ENCODE assay signal across 9 cellular contexts in the genomic region with DNA sequence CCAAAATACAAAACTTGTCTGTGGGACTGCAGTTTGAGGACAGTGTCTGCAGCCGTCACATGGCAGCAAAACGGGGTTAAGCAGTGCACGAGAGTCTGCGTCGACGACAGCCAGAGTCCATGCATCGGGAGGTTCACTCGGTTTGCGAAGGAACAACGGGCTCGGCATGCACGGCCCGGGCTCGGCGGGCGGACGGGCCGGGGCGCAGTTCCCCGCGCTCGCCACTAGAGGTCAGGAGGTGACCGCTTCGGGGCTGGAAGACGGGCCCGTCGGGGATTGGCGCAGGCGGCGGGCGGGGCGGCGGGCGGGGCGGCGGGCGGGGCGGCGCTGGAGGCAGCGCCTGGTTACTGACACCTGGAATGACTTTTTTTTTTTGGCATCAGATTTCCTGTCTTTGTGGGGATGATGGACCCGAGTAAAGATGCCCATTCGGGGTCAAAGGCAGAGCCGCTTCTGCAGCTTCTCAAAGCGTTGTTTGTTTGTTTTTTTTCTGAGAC. TPM values are rescaled to one million over a fixed set of nuclear protein-coding genes. Genes with fewer than 3 reads are reported as not detected.
DNase-seq lines count a peak whose midpoint lies in the region; ATAC-seq and TF ChIP-seq lines count a peak whose summit lies in the region.
"Had no signal": no experiment of that assay in that cellular context is flagged by ENCODE, and none has a peak within 500 bp of the region (broad histone marks: within the 10 kb centered on the region; RNA-seq: fewer than 3 reads in every experiment).

No MANE protein-coding gene starts in this region.

- whole genome bisulfite sequencing in mesenchymal stem cell, result 5% methylated on average over 38 of the region's 44 CpGs

- H3K4me3 Mint-ChIP-seq in HFFc6, result no peak overlapping the region
- no peak overlapping the region for H3K4me3 Mint-ChIP-seq in activated CD8-positive, alpha-beta T cell treated with anti-CD3 and anti-CD28 coated beads, Interleukin-2, amount 10 ng/mL, durations not matched to agents 7 days and 5 days

- no peaks in the 10 kb centered on the region for H3K36me3 ChIP-seq in mesenchymal stem cell (ENCODE audit: control insufficient read depth in 1 of 2, insufficient read depth in 2 of 2, low read depth in 1 of 2, low read length in 2 of 2)

- H2BK120ac ChIP-seq in mesenchymal stem cell (ENCODE audit: low read depth, low read length), result no peak overlapping the region

- peak; percentile 97 for TF ChIP-seq CTCF in HFFc6 (IDR thresholded peaks at IDR 0.05)

- H3K23ac ChIP-seq in mesenchymal stem cell (ENCODE audit: low read length in 2 of 2), result no peak overlapping the region

- peaks cover 7 to 29% of the 10 kb centered on the region in 2 experiments for H3K27me3 ChIP-seq in mesenchymal stem cell (ENCODE audit: control insufficient read depth in 1 of 2, insufficient read depth in 1 of 2, low read length in 2 of 2)

- no peak overlapping the region for H3K27ac Mint-ChIP-seq in HFFc6
- no peak overlapping the region for H3K27ac Mint-ChIP-seq in activated CD8-positive, alpha-beta T cell treated with anti-CD3 and anti-CD28 coated beads, Interleukin-2, amount 10 ng/mL, durations not matched to agents 7 days and 5 days

- DNase-seq in CMK (ENCODE audit: low read depth) (peak; percentile 5), HFFc6 (peak; percentile 39), NCI-H774 (lab: John Stamatoyannopoulos, UW) (peak; percentile 19), ecto neural progenitor cell (ENCODE audit: low spot score) (peak; percentile 98), mesenchymal stem cell (peak; percentile 62)
- DNase-seq in activated CD8-positive, alpha-beta T cell treated with anti-CD3 and anti-CD28 coated beads, Interleukin-2, amount 10 ng/mL, durations not matched to agents 7 days and 5 days, result peak; percentile 86
- DNase-seq in stimulated activated CD8-positive, alpha-beta memory T cell treated with anti-CD3 and anti-CD28 coated beads, Interleukin-12 subunit alpha, Interleukin-12 subunit beta, amount 100 ng/mL, for 4 hours (ENCODE audit: low read depth), result peak; percentile 69

- H2BK15ac ChIP-seq in mesenchymal stem cell (ENCODE audit: low read depth, poor library complexity, severe bottlenecking), result no peak overlapping the region

- no peaks in the 10 kb centered on the region for H3K9me3 Mint-ChIP-seq in HFFc6
- H3K9me3 Mint-ChIP-seq in activated CD8-positive, alpha-beta T cell treated with anti-CD3 and anti-CD28 coated beads, Interleukin-2, amount 10 ng/mL, durations not matched to agents 7 days and 5 days (ENCODE audit: insufficient read depth), result no peaks in the 10 kb centered on the region

- no peak overlapping the region for H4K91ac ChIP-seq in mesenchymal stem cell (ENCODE audit: low read length)

- CTCF ChIA-PET in activated CD8-positive, alpha-beta T cell treated with anti-CD3 and anti-CD28 coated beads, Interleukin-2, amount 10 ng/mL, durations not matched to agents 7 days and 5 days (lab: Charles Lee), result no interaction called here

- H3K9ac ChIP-seq in mesenchymal stem cell (ENCODE audit: low read length), result no peak overlapping the region

- no peak overlapping the region for H3K18ac ChIP-seq in mesenchymal stem cell (ENCODE audit: low read depth in 1 of 2, low read length in 2 of 2)

- POLR2A ChIA-PET in activated CD8-positive, alpha-beta T cell treated with anti-CD3 and anti-CD28 coated beads, Interleukin-2, amount 10 ng/mL, durations not matched to agents 7 days and 5 days (lab: Charles Lee), result no interaction called here

- H3K36me3 Mint-ChIP-seq in HFFc6 (ENCODE audit: low read depth), result no peaks in the 10 kb centered on the region
- H3K36me3 Mint-ChIP-seq in activated CD8-positive, alpha-beta T cell treated with anti-CD3 and anti-CD28 coated beads, Interleukin-2, amount 10 ng/mL, durations not matched to agents 7 days and 5 days (ENCODE audit: low read depth), result no peaks in the 10 kb centered on the region

- ATAC-seq in activated CD8-positive, alpha-beta T cell treated with anti-CD3 and anti-CD28 coated beads, Interleukin-2, amount 10 ng/mL, durations not matched to agents 7 days and 5 days, result peak; percentile 84
- ATAC-seq in HG03342 (IDR thresholded peaks at IDR 0.05; ENCODE audit: unreplicated experiment), result no peak

- H3K79me1 ChIP-seq in mesenchymal stem cell (replicated peaks; ENCODE audit: low read length, poor library complexity, severe bottlenecking), result no peaks in the 10 kb centered on the region

- no peak overlapping the region for H4K8ac ChIP-seq in mesenchymal stem cell (ENCODE audit: low read length)

- no peak overlapping the region for H2BK12ac ChIP-seq in mesenchymal stem cell (ENCODE audit: low read length in 2 of 2)

- H3K27me3 Mint-ChIP-seq in HFFc6 (ENCODE audit: insufficient read depth), result peaks cover 8% of the 10 kb centered on the region
- H3K27me3 Mint-ChIP-seq in activated CD8-positive, alpha-beta T cell treated with anti-CD3 and anti-CD28 coated beads, Interleukin-2, amount 10 ng/mL, durations not matched to agents 7 days and 5 days (ENCODE audit: low read depth), result peaks cover 2% of the 10 kb centered on the region

- no peaks in the 10 kb centered on the region for H3K9me3 ChIP-seq in mesenchymal stem cell (ENCODE audit: control insufficient read depth, low read length)

- no peak overlapping the region for H2AK5ac ChIP-seq in mesenchymal stem cell (ENCODE audit: low read length, severe bottlenecking)

- H3K4me1 Mint-ChIP-seq in HFFc6 (ENCODE audit: low read depth), result no peaks in the 10 kb centered on the region
- H3K4me1 Mint-ChIP-seq in activated CD8-positive, alpha-beta T cell treated with anti-CD3 and anti-CD28 coated beads, Interleukin-2, amount 10 ng/mL, durations not matched to agents 7 days and 5 days (ENCODE audit: low read depth), result no peaks in the 10 kb centered on the region

- H3K4me2 ChIP-seq in mesenchymal stem cell (ENCODE audit: low read length, poor library complexity, severe bottlenecking), result peak overlapping the region; percentile 63

- no peak overlapping the region for H3K14ac ChIP-seq in mesenchymal stem cell (ENCODE audit: low read length in 2 of 2)

- H3K4ac ChIP-seq in mesenchymal stem cell (ENCODE audit: low read depth in 1 of 2, low read length in 2 of 2), result no peak overlapping the region

- H2BK5ac ChIP-seq in mesenchymal stem cell (ENCODE audit: low read depth, low read length, poor library complexity, severe bottlenecking), result no peak overlapping the region

- H3K27ac ChIP-seq in mesenchymal stem cell (ENCODE audit: low read length, poor library complexity, severe bottlenecking), result no peak overlapping the region

- peaks cover 4% of the 10 kb centered on the region for H3K4me1 ChIP-seq in mesenchymal stem cell (ENCODE audit: control insufficient read depth, insufficient read depth, low read depth, low read length)

- H2AFZ ChIP-seq in mesenchymal stem cell (ENCODE audit: low read depth, low read length), result no peak overlapping the region

- H3K4me3 ChIP-seq in mesenchymal stem cell (ENCODE audit: insufficient read depth in 1 of 2, low read depth in 1 of 2, low read length in 2 of 2), result no peak overlapping the region

RNA-seq across cellular contexts. Expression of gene SCGB1C2, which starts 6.5 kb away (rescaled TPM):
- total RNA-seq in HFFc6 (2021; fragmentation: NEBNext Ultra II Directional; extraction: Animal tissue kit (Norgen Biotek cat#: 25700)), result not detected
- total RNA-seq in activated CD8-positive, alpha-beta T cell treated with anti-CD3 and anti-CD28 coated beads, Interleukin-2, amount 10 ng/mL, durations not matched to agents 7 days and 5 days, result not detected
- polyA plus RNA-seq in mesenchymal stem cell (2013, experiment 1 of 2), result not detected
- not detected for polyA plus RNA-seq in mesenchymal stem cell (2013, experiment 2 of 2)
- total RNA-seq: T-helper 1 cell treated with Interleukin-12 subunit alpha and Interleukin-12 subunit beta and Interleukin-4 antibody, amounts not matched to agents 30 ng/mL and 1 ng/mL, for 36 hours had no signal

RNA-seq across cellular contexts. Expression of gene DOC2B, which starts 37.6 kb away (rescaled TPM):
- not detected for total RNA-seq in HFFc6 (2021; fragmentation: NEBNext Ultra II Directional; extraction: Animal tissue kit (Norgen Biotek cat#: 25700))
- total RNA-seq in activated CD8-positive, alpha-beta T cell treated with anti-CD3 and anti-CD28 coated beads, Interleukin-2, amount 10 ng/mL, durations not matched to agents 7 days and 5 days, result not detected
- polyA plus RNA-seq in mesenchymal stem cell (2013, experiment 1 of 2), result not detected
- polyA plus RNA-seq in mesenchymal stem cell (2013, experiment 2 of 2), result 0.01 TPM

Comparison
In these comparisons a context has a peak if more than half of its experiments do, and no peak if none do; other contexts are left out.
1. DNase-seq: peak in every context shown above with its lines; median percentile 98 in ecto neural progenitor cell; 86 in activated CD8-positive, alpha-beta T cell treated with anti-CD3 and anti-CD28 coated beads, Interleukin-2, amount 10 ng/mL, durations not matched to agents 7 days and 5 days; 69 in stimulated activated CD8-positive, alpha-beta memory T cell treated with anti-CD3 and anti-CD28 coated beads, Interleukin-12 subunit alpha, Interleukin-12 subunit beta, amount 100 ng/mL, for 4 hours; 62 in mesenchymal stem cell; 39 in HFFc6; 19 in NCI-H774; 5 in CMK.